In the genomic region with DNA sequence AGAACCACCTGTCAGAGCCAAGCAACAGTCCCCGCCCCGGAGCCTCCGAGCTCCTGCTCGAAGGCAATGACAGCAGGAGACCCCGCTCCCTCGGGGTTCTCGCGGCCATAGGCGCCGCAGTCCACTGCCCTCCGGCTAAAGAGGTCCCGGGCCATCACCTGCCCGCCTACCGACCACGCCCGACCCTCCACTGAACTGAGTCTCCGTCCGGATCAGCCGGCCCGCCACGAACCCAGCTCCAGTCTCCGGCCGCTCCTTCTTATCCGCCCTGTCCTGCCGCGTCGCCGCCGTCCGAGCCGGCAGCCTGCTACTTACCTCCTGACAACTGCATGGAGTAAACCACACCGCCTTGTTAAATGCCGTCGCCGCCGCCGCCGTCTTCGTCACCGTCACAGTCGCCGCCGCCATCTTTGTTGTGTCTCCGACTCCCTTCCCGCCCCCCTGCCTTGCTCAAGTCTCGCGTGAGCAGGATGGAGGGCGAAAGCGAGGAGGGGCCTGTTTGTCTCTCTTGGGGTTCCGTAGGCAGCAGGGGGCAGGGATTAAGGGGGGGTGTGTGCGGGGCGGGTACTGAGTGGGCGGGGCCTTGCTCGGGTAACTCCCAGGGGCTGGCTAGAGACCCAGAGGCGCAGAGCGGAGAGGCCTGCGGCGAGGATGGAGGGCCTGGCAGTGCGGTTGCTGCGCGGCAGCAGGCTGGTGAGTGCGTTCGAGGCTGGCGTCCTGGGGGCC, we compare ENCODE assay signal across 8 cellular contexts. TPM values are rescaled to one million over a fixed set of nuclear protein-coding genes. Genes with fewer than 3 reads are reported as not detected.
DNase-seq lines count a peak whose midpoint lies in the region; ATAC-seq, FAIRE-seq and TF ChIP-seq lines count a peak whose summit lies in the region.

Gene ACADSB (plus strand): TSS at position 628 of the 726 bp plus-strand sequence. CDS start 24 bp downstream, at position 652.
Gene IKZF5 (minus strand): TSS at position 417 of the 726 bp plus-strand sequence. CDS start 10,170 bp downstream, outside the sequence.

- peaks cover 32% of the 10 kb centered on the region for H3K36me3 Mint-ChIP-seq in activated T-helper 17 cell treated with anti-CD3 and anti-CD28 coated beads, Interleukin-2, amount 50 U/mL, for 72 hours (ENCODE audit: low read depth)
- H3K36me3 Mint-ChIP-seq in natural killer cell treated with Interleukin-12 subunit alpha and Interleukin-12 subunit beta and Interleukin-15 and Interleukin-18, amount 100 ng/mL, for 72 hours: no peaks in the 10 kb centered on the region

- peak; percentile 78 for TF ChIP-seq POLR2A in H54 (IDR thresholded peaks at IDR 0.05; ENCODE audit: low read depth, low read length)

- no peaks in the 10 kb centered on the region for H3K27me3 Mint-ChIP-seq in activated T-helper 17 cell treated with anti-CD3 and anti-CD28 coated beads, Interleukin-2, amount 50 U/mL, for 72 hours
- no peaks in the 10 kb centered on the region for H3K27me3 Mint-ChIP-seq in natural killer cell treated with Interleukin-12 subunit alpha and Interleukin-12 subunit beta and Interleukin-15 and Interleukin-18, amount 100 ng/mL, for 72 hours

- POLR2A ChIA-PET in RWPE1 (lab: Yijun Ruan, JAX; ENCODE audit: low non-redundant PET): interaction anchor here (0.8 kb wide), 1 partner anchor 9 kb away, joined by 5 read pairs; no protein-coding TSS in a partner anchor

- TF ChIP-seq CTCF in RWPE1 (conservative IDR thresholded peaks at IDR 0.05; ENCODE audit: low read depth): no peak

- FAIRE-seq in H54 (lab: Jason Lieb, UNC): no peak

- CTCF ChIA-PET in RWPE1 (lab: Yijun Ruan, JAX): interaction anchor here (0.7 to 1.9 kb wide), 5 partner anchors 13 to 121 kb away, joined by 3 to 7 read pairs (median 5); partner anchors contain the start of gene PSTK

- DNase-seq in ELF-1 (ENCODE audit: low read depth, low spot score): peak; percentile 93
- DNase-seq in H54 (ENCODE audit: insufficient read length, low spot score): peak; percentile 83
- peak; percentile 96 for DNase-seq in LoVo (ENCODE audit: low spot score)
- peak; percentile 100 for DNase-seq in RWPE1 (ENCODE audit: low spot score)
- DNase-seq in fibroblast of peridontal ligament (ENCODE audit: extremely low read depth): peak; percentile 96
- DNase-seq in natural killer cell treated with Interleukin-12 subunit alpha and Interleukin-12 subunit beta and Interleukin-15 and Interleukin-18, amount 100 ng/mL, for 72 hours (ENCODE audit: low spot score): peak; percentile 98
- DNase-seq in stimulated activated naive CD4-positive, alpha-beta T cell treated with Interleukin-2 at 50 U/mL for 16 hours (lab: John Stamatoyannopoulos, UW): peak; percentile 97

- peak; percentile 92 for ATAC-seq in activated T-helper 17 cell treated with anti-CD3 and anti-CD28 coated beads, Interleukin-2, amount 50 U/mL, for 72 hours (replicated peaks)
- ATAC-seq in natural killer cell treated with Interleukin-12 subunit alpha and Interleukin-12 subunit beta and Interleukin-15 and Interleukin-18, amount 100 ng/mL, for 72 hours: peak; percentile 98 to 99

- peak within 1 kb of the TSS; percentile 90 for H3K4me3 Mint-ChIP-seq in activated T-helper 17 cell treated with anti-CD3 and anti-CD28 coated beads, Interleukin-2, amount 50 U/mL, for 72 hours
- peak within 1 kb of the TSS; percentile 99 for H3K4me3 Mint-ChIP-seq in natural killer cell treated with Interleukin-12 subunit alpha and Interleukin-12 subunit beta and Interleukin-15 and Interleukin-18, amount 100 ng/mL, for 72 hours

- peak within 1 kb of the TSS; percentile 75 for H3K27ac ChIP-seq in RWPE1

- no peaks in the 10 kb centered on the region for H3K9me3 Mint-ChIP-seq in activated T-helper 17 cell treated with anti-CD3 and anti-CD28 coated beads, Interleukin-2, amount 50 U/mL, for 72 hours
- H3K9me3 Mint-ChIP-seq in natural killer cell treated with Interleukin-12 subunit alpha and Interleukin-12 subunit beta and Interleukin-15 and Interleukin-18, amount 100 ng/mL, for 72 hours: no peaks in the 10 kb centered on the region

- H3K4me1 Mint-ChIP-seq in activated T-helper 17 cell treated with anti-CD3 and anti-CD28 coated beads, Interleukin-2, amount 50 U/mL, for 72 hours: peaks cover 22% of the 10 kb centered on the region
- peaks cover 22 to 34% of the 10 kb centered on the region in 2 donors for H3K4me1 Mint-ChIP-seq in natural killer cell treated with Interleukin-12 subunit alpha and Interleukin-12 subunit beta and Interleukin-15 and Interleukin-18, amount 100 ng/mL, for 72 hours (ENCODE audit: low read depth in 2 of 2)

- peak within 1 kb of the TSS; percentile 95 for H3K27ac Mint-ChIP-seq in activated T-helper 17 cell treated with anti-CD3 and anti-CD28 coated beads, Interleukin-2, amount 50 U/mL, for 72 hours
- peak within 1 kb of the TSS; percentile 94 to 96 for H3K27ac Mint-ChIP-seq in natural killer cell treated with Interleukin-12 subunit alpha and Interleukin-12 subunit beta and Interleukin-15 and Interleukin-18, amount 100 ng/mL, for 72 hours

RNA-seq across cellular contexts. Expression of gene ACADSB, which starts in this region (rescaled TPM):
- total RNA-seq in activated T-helper 17 cell treated with anti-CD3 and anti-CD28 coated beads, Interleukin-2, amount 50 U/mL, for 72 hours: 10 to 100 TPM; 25.1 to 30.6 TPM
- total RNA-seq in natural killer cell treated with Interleukin-12 subunit alpha and Interleukin-12 subunit beta and Interleukin-15 and Interleukin-18, amount 100 ng/mL, for 72 hours: 10 to 100 TPM; 15.0 to 24.0 TPM

RNA-seq across cellular contexts. Expression of gene IKZF5, which starts in this region (rescaled TPM):
- 10 to 100 TPM; 15.0 to 18.4 TPM for total RNA-seq in activated T-helper 17 cell treated with anti-CD3 and anti-CD28 coated beads, Interleukin-2, amount 50 U/mL, for 72 hours
- total RNA-seq in natural killer cell treated with Interleukin-12 subunit alpha and Interleukin-12 subunit beta and Interleukin-15 and Interleukin-18, amount 100 ng/mL, for 72 hours: 10 to 100 TPM; 21.4 to 22.1 TPM

Comparison
In these comparisons a context has a peak if more than half of its experiments do, and no peak if none do; other contexts are left out.
1. Peak in every context shown above with its lines: DNase-seq, ATAC-seq and H3K27ac ChIP-seq.